ENCODE assay signal across 8 cellular contexts in the genomic region with DNA sequence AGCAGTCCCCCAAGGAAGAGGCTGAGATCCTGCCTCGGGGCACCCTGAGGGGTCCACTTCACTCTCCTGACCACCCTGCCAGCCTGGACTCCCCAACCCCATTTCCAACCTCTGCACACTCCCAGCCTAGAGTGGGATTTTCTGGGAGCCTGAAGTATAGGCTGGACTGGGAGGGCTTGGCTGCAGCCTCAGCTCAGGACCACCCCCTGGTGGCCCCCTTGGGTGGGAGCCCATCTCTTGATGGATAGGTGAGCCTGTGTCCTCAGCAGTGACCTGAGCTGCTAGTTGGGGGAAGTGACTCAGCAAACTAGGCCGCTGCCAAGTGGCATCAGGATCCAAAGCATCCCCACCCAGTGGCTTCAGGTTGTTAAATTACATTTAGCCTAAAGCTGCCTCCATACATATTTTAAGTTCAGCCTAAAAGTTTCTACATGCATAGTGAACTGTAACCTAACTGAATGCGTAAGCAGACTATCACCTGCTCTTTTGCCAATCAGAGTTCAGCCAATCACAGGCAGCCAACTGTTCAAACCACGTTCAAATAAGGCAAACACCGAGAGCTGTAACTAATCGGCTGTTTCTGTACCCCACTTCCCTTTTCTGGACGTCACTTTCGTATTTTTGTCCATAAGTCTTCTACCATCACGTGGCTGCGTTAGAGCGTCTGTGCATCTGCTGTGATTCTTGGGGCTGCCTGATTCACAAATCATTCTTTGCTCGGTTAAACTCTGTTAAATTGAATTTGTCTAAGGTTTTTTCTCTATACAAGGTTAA.
DNase-seq lines count a peak whose midpoint lies in the region; ATAC-seq, FAIRE-seq and TF ChIP-seq lines count a peak whose summit lies in the region.
"Had no signal": no experiment of that assay in that cellular context is flagged by ENCODE, and none has a peak within 500 bp of the region (broad histone marks: within the 10 kb centered on the region; RNA-seq: fewer than 3 reads in every experiment).

No MANE protein-coding gene starts in this region.

- DNase-seq in Karpas-422 (peak; percentile 92), ecto neural progenitor cell (ENCODE audit: low spot score) (peak; percentile 66), retinal pigment epithelial cell (ENCODE audit: low read depth) (no peak), NCI-H1048 (lab: John Stamatoyannopoulos, UW) (no peak), HTR-8/SVneo (ENCODE audit: insufficient read length, low spot score) (no peak)
- DNase-seq: Right ventricle myocardium superior had no signal

- no peak for TF ChIP-seq EP300 in gastroesophageal sphincter (IDR thresholded peaks at IDR 0.05)

- H3K4me2 ChIP-seq in Karpas-422 (ENCODE audit: low read depth, low read length, poor library complexity, severe bottlenecking): peak overlapping the region; percentile 48

- H3K27ac ChIP-seq in Karpas-422 (ENCODE audit: low read length) (peak overlapping the region; percentile 88), gastroesophageal sphincter (no peak overlapping the region)

- TF ChIP-seq CTCF in retinal pigment epithelial cell (conservative IDR thresholded peaks at IDR 0.05; ENCODE audit: low read depth, low read length) (peak; percentile 83), gastroesophageal sphincter (IDR thresholded peaks at IDR 0.05) (no peak)

- 75 to 80% methylated on average over 8 to 10 of the region's 12 CpGs for WGBS in gastroesophageal sphincter (ENCODE audit: low coverage in 1 of 2), 2 donors

- H3K4me3 ChIP-seq in Karpas-422 (ENCODE audit: low read length) (peak overlapping the region; percentile 15; the same call in 1 of the 2 replicates), retinal pigment epithelial cell (ENCODE audit: low read length) (no peak overlapping the region), gastroesophageal sphincter (no peak overlapping the region)

- H3K9me3 ChIP-seq in Karpas-422 (ENCODE audit: low read length) (no peaks in the 10 kb centered on the region), gastroesophageal sphincter (peaks cover 0 to 18% (median 0%) of the 10 kb centered on the region in 3 donors)

- H3K27me3 ChIP-seq in Karpas-422 (ENCODE audit: low read length): no peaks in the 10 kb centered on the region
- H3K27me3 ChIP-seq in gastroesophageal sphincter: no peaks in the 10 kb centered on the region

- peak; percentile 46 for ATAC-seq in GM19023 (IDR thresholded peaks at IDR 0.05; ENCODE audit: unreplicated experiment)
- no peak for ATAC-seq in gastroesophageal sphincter

- peak overlapping the region; percentile 52 for H3K9ac ChIP-seq in Karpas-422 (ENCODE audit: low read length)

- H2AFZ ChIP-seq in Karpas-422 (ENCODE audit: low read length): peak overlapping the region; percentile 30; the same call in 1 of the 2 replicates

- H3K36me3 ChIP-seq in Karpas-422 (ENCODE audit: insufficient read depth, low read length) (no peaks in the 10 kb centered on the region), gastroesophageal sphincter (no peaks in the 10 kb centered on the region)

- H4K20me1 ChIP-seq in Karpas-422 (ENCODE audit: insufficient read depth, low read depth, low read length): no peaks in the 10 kb centered on the region

- peaks cover 46% of the 10 kb centered on the region for H3K4me1 ChIP-seq in Karpas-422 (ENCODE audit: low read length)
- no peaks in the 10 kb centered on the region for H3K4me1 ChIP-seq in gastroesophageal sphincter

- H3K9me2 ChIP-seq in Karpas-422 (replicated peaks; ENCODE audit: insufficient read depth, low read length): no peaks in the 10 kb centered on the region

- TF ChIP-seq POLR2A in gastroesophageal sphincter (IDR thresholded peaks at IDR 0.05): no peak

- no peaks in the 10 kb centered on the region for H3K79me2 ChIP-seq in Karpas-422 (ENCODE audit: low read length)

- FAIRE-seq in HTR-8/SVneo (lab: Jason Lieb, UNC): no peak

Comparison
In these comparisons a context has a peak if more than half of its experiments do, and no peak if none do; other contexts are left out.
1. DNase-seq: peak in Karpas-422 (single experiment) and ecto neural progenitor cell (single experiment); none in retinal pigment epithelial cell (single experiment), NCI-H1048 (single experiment) and HTR-8/SVneo (single experiment).